ENCODE assay signal across 13 cellular contexts in the genomic region with DNA sequence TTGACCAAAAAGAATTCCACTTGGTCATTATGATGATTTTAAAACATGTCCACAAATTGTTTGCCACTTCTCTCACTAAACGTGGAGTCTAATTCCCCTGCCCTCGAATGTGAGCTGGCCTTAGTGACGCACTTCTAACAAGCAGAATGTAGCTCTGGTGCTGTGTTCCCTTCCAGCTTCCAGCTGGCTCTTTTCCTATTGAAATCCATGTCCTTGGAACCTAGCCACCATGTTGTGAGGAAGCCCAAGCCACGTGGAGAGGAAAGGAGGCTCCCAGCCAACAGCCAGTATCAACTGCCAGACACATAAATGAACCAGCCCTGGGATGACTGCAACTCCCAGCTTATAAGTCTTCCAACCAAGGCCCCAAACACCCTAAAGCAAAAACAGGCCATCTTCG. TPM values are rescaled to one million over a fixed set of nuclear protein-coding genes. Genes with fewer than 3 reads are reported as not detected.
A peak's percentile ranks its signal among the peaks of the same experiment; 100 is the strongest.
DNase-seq lines count a peak whose midpoint lies in the region; ATAC-seq and TF ChIP-seq lines count a peak whose summit lies in the region.
"Had no signal": no experiment of that assay in that cellular context is flagged by ENCODE, and none has a peak within 500 bp of the region (broad histone marks: within the 10 kb centered on the region; RNA-seq: fewer than 3 reads in every experiment).

No MANE protein-coding gene starts in this region.

- H3K4me3 ChIP-seq in HEK293 (ENCODE audit: low read depth, low read length) = no peak overlapping the region
- H3K4me3 ChIP-seq: dorsolateral prefrontal cortex, SJSA1 had no signal

- CTCF ChIA-PET in HEK293 (lab: Yijun Ruan, JAX) = interaction anchor here (0.7 to 1.6 kb wide), 4 partner anchors 30 to 90 kb away, joined by 3 to 5 read pairs (median 4); no protein-coding TSS in a partner anchor

- intact Hi-C loops in left ventricle myocardium superior (cut with micrococcal nuclease) (no loop called here), sciatic nerve (cut with DNase I) (no loop called here)

- no peak for TF ChIP-seq CTCF in HEK293 (tag by site-specific recombination; IDR thresholded peaks at IDR 0.05)

- peaks cover 0 to 3% of the 10 kb centered on the region in 2 experiments; a peak in 1 of 3 replicates for H3K36me3 ChIP-seq in HEK293 (ENCODE audit: control insufficient read depth in 2 of 2, insufficient read depth in 1 of 2, low read length in 2 of 2)
- H3K36me3 ChIP-seq: SJSA1 had no signal

- POLR2A ChIA-PET in HEK293 (lab: Yijun Ruan, JAX) = no interaction called here

- H3K4me1 ChIP-seq in HEK293 (ENCODE audit: control insufficient read depth, insufficient read depth, low read length) = no peaks in the 10 kb centered on the region
- H3K4me1 ChIP-seq: SJSA1 had no signal

- ATAC-seq in left ventricle myocardium superior (peak; percentile 54), sciatic nerve (peak; percentile 85), GM18868 (IDR thresholded peaks at IDR 0.05; ENCODE audit: unreplicated experiment) (no peak), GM18519 (IDR thresholded peaks at IDR 0.05; ENCODE audit: low FRiP score, unreplicated experiment) (no peak)
- ATAC-seq: HCT116 had no signal

- H3K9me3 ChIP-seq in HEK293 (ENCODE audit: control insufficient read depth, insufficient read depth, low read depth, low read length) = peaks cover 7% of the 10 kb centered on the region
- H3K9me3 ChIP-seq: SJSA1 had no signal

- H3K27ac ChIP-seq in HEK293 (ENCODE audit: extremely low read depth, low read depth, low read length) = no peak overlapping the region
- H3K27ac ChIP-seq: SJSA1 had no signal

- DNase-seq in anterior cingulate cortex (lab: John Stamatoyannopoulos, UW) (peak in 45 of 58 donors; percentile 13 to 88 (median 62)), left ventricle myocardium superior (peak; percentile 42), sciatic nerve (ENCODE audit: low spot score) (no peak), NCI-H82 treated with DMSO at 0.1 percent for 48 hours (lab: John Stamatoyannopoulos, UW; ENCODE audit: unreplicated experiment) (no peak), NCI-H2107 (lab: John Stamatoyannopoulos, UW) (no peak)
- DNase-seq: Karpas-422, NCI-H2029 had no signal

TF ChIP-seq in HEK293, 187 proteins besides CTCF, POLR2A, EP300 and RAD21:
- TF ChIP-seq ZNF132 (tag by site-specific recombination; IDR thresholded peaks at IDR 0.05; ENCODE audit: borderline replicate concordance) (no peak), SETDB1 (IDR thresholded peaks at IDR 0.05; ENCODE audit: insufficient read length, low read length) (peak; percentile 37), YY1 (tag by site-specific recombination; IDR thresholded peaks at IDR 0.05) (0 out of 2 replicates have a peak, but pooled peaks have one; percentile 56), ZNF202 (tag by site-specific recombination; IDR thresholded peaks at IDR 0.05; ENCODE audit: borderline replicate concordance) (no peak)
- TF ChIP-seq, protein P1, sequence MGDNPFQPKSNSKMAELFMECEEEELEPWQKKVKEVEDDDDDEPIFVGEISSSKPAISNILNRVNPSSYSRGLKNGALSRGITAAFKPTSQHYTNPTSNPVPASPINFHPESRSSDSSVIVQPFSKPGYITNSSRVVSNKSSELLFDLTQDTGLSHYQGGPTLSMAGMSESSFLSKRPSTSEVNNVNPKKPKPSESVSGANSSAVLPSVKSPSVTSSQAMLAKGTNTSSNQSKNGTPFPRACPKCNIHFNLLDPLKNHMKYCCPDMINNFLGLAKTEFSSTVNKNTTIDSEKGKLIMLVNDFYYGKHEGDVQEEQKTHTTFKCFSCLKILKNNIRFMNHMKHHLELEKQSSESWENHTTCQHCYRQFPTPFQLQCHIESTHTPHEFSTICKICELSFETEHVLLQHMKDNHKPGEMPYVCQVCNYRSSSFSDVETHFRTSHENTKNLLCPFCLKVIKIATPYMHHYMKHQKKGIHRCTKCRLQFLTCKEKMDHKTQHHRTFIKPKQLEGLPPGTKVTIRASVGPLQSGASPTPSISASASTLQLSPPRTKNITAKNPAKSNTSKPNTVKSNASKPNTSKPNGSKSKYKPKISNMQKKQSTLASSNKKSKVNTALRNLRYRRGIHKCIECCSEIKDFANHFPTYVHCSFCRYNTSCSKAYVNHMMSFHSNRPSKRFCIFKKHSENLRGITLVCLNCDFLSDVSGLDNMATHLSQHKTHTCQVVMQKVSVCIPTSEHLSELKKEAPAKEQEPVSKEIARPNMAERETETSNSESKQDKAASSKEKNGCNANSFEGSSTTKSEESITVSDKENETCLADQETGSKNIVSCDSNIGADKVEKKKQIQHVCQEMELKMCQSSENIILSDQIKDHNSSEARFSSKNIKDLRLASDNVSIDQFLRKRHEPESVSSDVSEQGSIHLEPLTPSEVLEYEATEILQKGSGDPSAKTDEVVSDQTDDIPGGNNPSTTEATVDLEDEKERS (tag by site-specific recombination; IDR thresholded peaks at IDR 0.05) = peak; percentile 81; the same call in 1 of the 2 replicates

RNA-seq across cellular contexts. Expression of a gene that starts 23.6 kb away (rescaled TPM):
- total RNA-seq in left ventricle myocardium superior = 2.4 TPM
- total RNA-seq in sciatic nerve = 20.4 TPM

RNA-seq across cellular contexts. Expression of a gene that starts 47.6 kb away (rescaled TPM):
- total RNA-seq in left ventricle myocardium superior (17.0 TPM), sciatic nerve (21.2 TPM)

Comparison
In these comparisons a context has a peak if more than half of its experiments do, and no peak if none do; other contexts are left out.
1. DNase-seq: peak in anterior cingulate cortex (45 of 58) and left ventricle myocardium superior (single experiment); none in sciatic nerve (single experiment), NCI-H82 treated with DMSO at 0.1 percent for 48 hours (single experiment) and NCI-H2107 (single experiment).
2. ATAC-seq: peak in left ventricle myocardium superior (single experiment) and sciatic nerve (single experiment); none in GM18868 (single experiment) and GM18519 (single experiment).